In genomic region chr5:147332643-147333042, GRCh38 we compare ENCODE assay signal across 12 cellular contexts.
DNase-seq lines count a peak whose midpoint lies in the region; ATAC-seq lines count a peak whose summit lies in the region.
"Had no signal": no experiment of that assay in that cellular context is flagged by ENCODE, and none has a peak within 500 bp of the region (broad histone marks: within the 10 kb centered on the region; RNA-seq: fewer than 3 reads in every experiment).

No MANE protein-coding gene starts in this region.

- ATAC-seq in GM19467 (IDR thresholded peaks at IDR 0.05; ENCODE audit: unreplicated experiment), result peak; percentile 59
- ATAC-seq in HG03175 (IDR thresholded peaks at IDR 0.05; ENCODE audit: unreplicated experiment), result no peak
- no peak for ATAC-seq in GM21515 (IDR thresholded peaks at IDR 0.05; ENCODE audit: unreplicated experiment)

- intact Hi-C loops in posterior cingulate gyrus (cut with DNase I), result no loop called here

- peak; percentile 60 for DNase-seq in COR-L47 (lab: John Stamatoyannopoulos, UW)
- peak; percentile 48 to 93 (median 77) for DNase-seq in NCI-H1417 (lab: John Stamatoyannopoulos, UW)
- peak; percentile 99 for DNase-seq in NCI-H748 (lab: John Stamatoyannopoulos, UW; ENCODE audit: unreplicated experiment)
- no peak for DNase-seq in SW 1271 (lab: John Stamatoyannopoulos, UW)
- DNase-seq in posterior cingulate gyrus, result no peak
- DNase-seq: activated CD4-positive, alpha-beta T cell treated with anti-CD3 and anti-CD28 coated beads, Interleukin-2, amount 10 ng/mL, durations not matched to agents 24 days and 14 days; aorta; CD8-positive, alpha-beta memory T cell; thyroid gland had no signal

Comparison
In these comparisons a context has a peak if more than half of its experiments do, and no peak if none do; other contexts are left out.
1. DNase-seq: peak in COR-L47 (single experiment), NCI-H1417 (3 of 3) and NCI-H748 (single experiment); none in SW 1271 (0 of 2) and posterior cingulate gyrus (0 of 10).